ENCODE assay signal across 19 cellular contexts in the genomic region with DNA sequence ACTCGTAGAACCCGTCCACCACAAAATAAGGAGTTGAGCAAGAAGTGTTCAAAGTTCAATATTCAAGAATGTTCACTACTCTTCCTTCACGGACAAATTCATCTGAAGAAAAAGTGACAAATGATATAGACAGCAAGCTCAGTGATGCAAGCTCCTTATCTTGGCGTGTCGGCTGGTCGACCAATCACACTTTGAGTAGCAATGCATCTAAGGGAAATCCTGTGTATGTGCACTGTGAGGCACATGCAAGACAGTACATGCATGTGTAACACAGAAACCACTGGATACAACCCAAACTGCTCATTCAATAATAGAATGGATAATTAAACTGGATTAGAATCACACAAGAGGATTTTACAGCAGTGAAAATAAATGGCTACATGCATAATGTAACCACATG.
DNase-seq lines count a peak whose midpoint lies in the region; ATAC-seq, FAIRE-seq and TF ChIP-seq lines count a peak whose summit lies in the region.
"Had no signal": no experiment of that assay in that cellular context is flagged by ENCODE, and none has a peak within 500 bp of the region (broad histone marks: within the 10 kb centered on the region; RNA-seq: fewer than 3 reads in every experiment).

No MANE protein-coding gene starts in this region.

- intact Hi-C loops in CD8-positive, alpha-beta T cell (cut with DNase I, micrococcal nuclease), result no loop called here
- intact Hi-C loops in K562 (cut with micrococcal nuclease) (no loop called here), Right ventricle myocardium superior (cut with DNase I) (no loop called here)

- no peak for TF ChIP-seq RAD21 in K562 (CRISPR knock-in tag; conservative IDR thresholded peaks at IDR 0.05 in 1 of 2, IDR thresholded peaks at IDR 0.05 in 1 of 2)

- no peak for ATAC-seq in CD8-positive, alpha-beta T cell
- ATAC-seq in K562 (0 out of 3 replicates have a peak, but pooled peaks have one; percentile 45), esophagus mucosa (peak; percentile 68), Right ventricle myocardium superior (ENCODE audit: poor library complexity) (no peak)
- ATAC-seq: GM12878 had no signal

- no peak overlapping the region for H3K4me2 ChIP-seq in K562 (ENCODE audit: insufficient read depth, low read length)

- no peaks in the 10 kb centered on the region for H3K27me3 ChIP-seq in CD8-positive, alpha-beta T cell (ENCODE audit: insufficient read depth, low read length)
- H3K27me3 ChIP-seq in K562 (ENCODE audit: control insufficient read depth in 2 of 2, insufficient read depth in 2 of 2, low read length in 2 of 2), result no peaks in the 10 kb centered on the region
- H3K27me3 ChIP-seq: Peyer's patch had no signal

- H3K27ac ChIP-seq in CD8-positive, alpha-beta T cell (ENCODE audit: low read depth, low read length), result no peak overlapping the region
- no peak overlapping the region for H3K27ac ChIP-seq in K562 (ENCODE audit: extremely low read depth, low read depth, low read length)
- H3K27ac ChIP-seq: C4-2B, GM23248, Peyer's patch had no signal

- H3K36me3 ChIP-seq in CD8-positive, alpha-beta T cell (ENCODE audit: insufficient read depth, low read length), result no peaks in the 10 kb centered on the region
- H3K36me3 ChIP-seq in K562 (ENCODE audit: control insufficient read depth, insufficient read depth, low read length), result peaks cover 76% of the 10 kb centered on the region

- no peak for TF ChIP-seq CTCF in CD8-positive, alpha-beta T cell (IDR thresholded peaks at IDR 0.05)
- TF ChIP-seq CTCF in K562 (IDR thresholded peaks at IDR 0.05 in 2 of 3, conservative IDR thresholded peaks at IDR 0.05 in 1 of 3; ENCODE audit: insufficient read depth in 2 of 3, low read depth in 1 of 3, low read length in 3 of 3), result no peak

- in situ Hi-C loops in K562 (cut with MboI), result no loop called here

- TF ChIP-seq POLR2A in K562 (conservative IDR thresholded peaks at IDR 0.05), result no peak

- H4K20me1 ChIP-seq in K562 (replicated peaks; ENCODE audit: control insufficient read depth, insufficient read depth, low read length), result no peaks in the 10 kb centered on the region

- TF ChIP-seq EP300 in K562 (IDR thresholded peaks at IDR 0.05; ENCODE audit: low read length), result no peak

- POLR2A ChIA-PET in CD8-positive, alpha-beta T cell (lab: Charles Lee), result no interaction called here
- POLR2A ChIA-PET in K562 (lab: Yijun Ruan, JAX), result interaction anchor here (1.3 kb wide), 1 partner anchor 11 kb away, joined by 8 read pairs; no protein-coding TSS in a partner anchor

- no peak overlapping the region for H3K9ac ChIP-seq in K562 (ENCODE audit: insufficient read depth in 1 of 2, low read depth in 2 of 2, low read length in 2 of 2)
- H3K9ac ChIP-seq: GM23248 had no signal

- no peaks in the 10 kb centered on the region for H3K4me1 ChIP-seq in CD8-positive, alpha-beta T cell (ENCODE audit: insufficient read depth, low read length)
- no peaks in the 10 kb centered on the region for H3K4me1 ChIP-seq in K562 (replicated peaks in 1 of 2; ENCODE audit: control insufficient read depth in 2 of 2, insufficient read depth in 2 of 2, low read length in 2 of 2)

- WGBS in K562 (ENCODE audit: insufficient coverage, low coverage, missing lambda C conversion rate), result 79% methylated on average over 6 of the region's 6 CpGs

- no peaks in the 10 kb centered on the region for H3K9me3 ChIP-seq in CD8-positive, alpha-beta T cell (ENCODE audit: low read length)
- H3K9me3 ChIP-seq in K562 (replicated peaks; ENCODE audit: control insufficient read depth, insufficient read depth, low read depth, low read length), result no peaks in the 10 kb centered on the region
- H3K9me3 ChIP-seq: Peyer's patch had no signal

- CTCF ChIA-PET in CD8-positive, alpha-beta T cell (lab: Charles Lee), result no interaction called here
- CTCF ChIA-PET in K562 (lab: Yijun Ruan, JAX; ENCODE audit: low intra/inter-chr PET ratio), result no interaction called here

- DNase-seq in CD8-positive, alpha-beta T cell, result no peak
- peak; percentile 30 for DNase-seq in D341Med (ENCODE audit: low spot score)
- peak in 1 of 4 experiments; percentile 9 for DNase-seq in K562 (ENCODE audit: extremely low read depth in 1 of 4, low spot score in 3 of 4)
- DNase-seq in Right ventricle myocardium superior, result no peak
- no peak for DNase-seq in cortex of kidney (lab: John Stamatoyannopoulos, UW)
- no peak for DNase-seq in hepatic stellate cell (ENCODE audit: low spot score)
- DNase-seq: AML-193; GF-D8; GM23248; NCI-H187; NCI-H2107; NCI-H510A; NCI-H748 treated with DMSO at 0.1 percent for 48 hours; NK-92 treated with Interleukin-12 subunit alpha and Interleukin-12 subunit beta, amount 100 ng/mL, for 24 hours; Peyer's patch had no signal

- peak overlapping the region; percentile 37 for H3K27ac Mint-ChIP-seq in CD8-positive, alpha-beta T cell

- H3K9me3 Mint-ChIP-seq in CD8-positive, alpha-beta T cell, result no peaks in the 10 kb centered on the region

- H3K27me3 Mint-ChIP-seq in CD8-positive, alpha-beta T cell (ENCODE audit: low read depth), result no peaks in the 10 kb centered on the region

- no peak overlapping the region for H3K4me3 ChIP-seq in CD8-positive, alpha-beta T cell (ENCODE audit: low read depth, low read length)
- H3K4me3 ChIP-seq in K562, result no peak overlapping the region
- H3K4me3 ChIP-seq: GM12878, GM23248, Peyer's patch had no signal

- no peak overlapping the region for H3K4me3 Mint-ChIP-seq in CD8-positive, alpha-beta T cell

- peaks cover 2% of the 10 kb centered on the region for H3K4me1 Mint-ChIP-seq in CD8-positive, alpha-beta T cell (ENCODE audit: low read depth)

- H3K79me2 ChIP-seq in K562 (ENCODE audit: control insufficient read depth, insufficient read depth, low read length), result peaks cover 12% of the 10 kb centered on the region; the same call in 1 of the 3 replicates

- H3K36me3 Mint-ChIP-seq in CD8-positive, alpha-beta T cell, result peaks cover 57% of the 10 kb centered on the region

- FAIRE-seq in K562 (lab: Jason Lieb, UNC), result no peak
- FAIRE-seq: GM12878, GM19239 had no signal

- BruUV-seq in K562 (replicated peaks; lab: Mats Ljungman, UMichigan), result no TSS peak

- no peak overlapping the region for H2AFZ ChIP-seq in K562 (ENCODE audit: low read depth, low read length)
- H2AFZ ChIP-seq: GM23248 had no signal

- no peaks in the 10 kb centered on the region for H3K9me1 ChIP-seq in K562 (ENCODE audit: control insufficient read depth, insufficient read depth, low read length)

TF ChIP-seq in K562, 482 proteins besides CTCF, POLR2A, EP300 and RAD21:
- no peak for TF ChIP-seq ZC3H8 (IDR thresholded peaks at IDR 0.05)
- TF ChIP-seq DPF2 (IDR thresholded peaks at IDR 0.05), result no peak
- no peak for TF ChIP-seq PRPF4 (IDR thresholded peaks at IDR 0.05; ENCODE audit: insufficient read depth, low read depth, low read length, poor library complexity, severe bottlenecking)
- no peak for TF ChIP-seq XRCC5 (IDR thresholded peaks at IDR 0.05; ENCODE audit: low read depth, low read length)
- no peak for TF ChIP-seq MEF2A (IDR thresholded peaks at IDR 0.05; ENCODE audit: control insufficient read depth, low read depth, low read length)
- no peak for TF ChIP-seq HNRNPH1 (optimal IDR thresholded peaks at IDR 0.05; ENCODE audit: low read depth, low read length)

Comparison
In these comparisons a context has a peak if more than half of its experiments do, and no peak if none do; other contexts are left out.
1. ATAC-seq: peak in K562 (single experiment) and esophagus mucosa (single experiment); none in CD8-positive, alpha-beta T cell (single experiment) and Right ventricle myocardium superior (single experiment).